Comparison of ENCODE assay signal across 8 cellular contexts in genomic region chr1:113930499-113931161, GRCh38. TPM values are rescaled to one million over a fixed set of nuclear protein-coding genes. Genes with fewer than 3 reads are reported as not detected.
DNase-seq lines count a peak whose midpoint lies in the region; ATAC-seq, FAIRE-seq and TF ChIP-seq lines count a peak whose summit lies in the region.

No MANE protein-coding gene starts in this region.

- no peaks in the 10 kb centered on the region for H3K36me3 ChIP-seq in gastrocnemius medialis

- peaks cover 51 to 54% of the 10 kb centered on the region in 2 donors for H3K4me1 ChIP-seq in gastrocnemius medialis

- no peaks in the 10 kb centered on the region for H3K27me3 ChIP-seq in gastrocnemius medialis

- intact Hi-C loops in gastrocnemius medialis (cut with DNase I; ENCODE audit: low total_unique reads): no loop called here

- peak overlapping the region; percentile 92 to 98 (median 94) for H3K27ac ChIP-seq in gastrocnemius medialis

- ATAC-seq in HG03039 (IDR thresholded peaks at IDR 0.05; ENCODE audit: unreplicated experiment) (peak; percentile 28), gastrocnemius medialis (peak in 1 of 2 donors; percentile 21)

- in situ Hi-C loops in gastrocnemius medialis (cut with MboI; ENCODE audit: low sequenced_read_pairs in 4 of 4): loop anchor here in 1 of 4 donors (10.0 kb wide), 1 partner anchor 116 kb away; the partner anchor contains the start of gene RSBN1

- FAIRE-seq in D721Med (lab: Jason Lieb, UNC): no peak

- no peak for TF ChIP-seq CTCF in gastrocnemius medialis (IDR thresholded peaks at IDR 0.05 in 4 of 5, conservative IDR thresholded peaks at IDR 0.05 in 1 of 5)
- no peak for TF ChIP-seq CTCF in D721Med (IDR thresholded peaks at IDR 0.05; ENCODE audit: insufficient read depth, missing control alignments)

- H3K9me3 ChIP-seq in gastrocnemius medialis: no peaks in the 10 kb centered on the region

- TF ChIP-seq POLR2A in gastrocnemius medialis (IDR thresholded peaks at IDR 0.05): no peak

- DNase-seq in NCI-H526 (lab: John Stamatoyannopoulos, UW): peak; percentile 14 to 47
- no peak for DNase-seq in NCI-H526 treated with DMSO at 0.1 percent for 48 hours (lab: John Stamatoyannopoulos, UW)
- DNase-seq in RPMI7951 (ENCODE audit: low read depth): peak; percentile 65
- DNase-seq in activated effector memory CD4-positive, alpha-beta T cell treated with Interleukin-2 at 50 U/mL for 16 hours: peak; percentile 51
- peak; percentile 77 for DNase-seq in glomerular visceral epithelial cell (ENCODE audit: extremely low spot score)
- no peak for DNase-seq in gastrocnemius medialis
- no peak for DNase-seq in D721Med (ENCODE audit: insufficient read length, low spot score)

- H3K4me3 ChIP-seq in gastrocnemius medialis: peak overlapping the region; percentile 86 to 98 (median 90)

RNA-seq across cellular contexts. Expression of gene HIPK1, which starts 1.5 kb away (rescaled TPM):
- total RNA-seq in RPMI7951 (2014; rRNA removed; shearing (Covaris generic)): 18.2 and 23.6 TPM in 2 replicates
- total RNA-seq in gastrocnemius medialis: 10 to 100 TPM; 54.4 to 67.6 (median 60.0) TPM

RNA-seq across cellular contexts. Expression of gene DCLRE1B, which starts 25.5 kb away (rescaled TPM):
- 15.7 and 21.5 TPM in 2 replicates for total RNA-seq in RPMI7951 (2014; rRNA removed; shearing (Covaris generic))
- total RNA-seq in gastrocnemius medialis: 1 to 10 TPM; 1.4 to 3.3 (median 1.7) TPM

RNA-seq across cellular contexts. Expression of gene AP4B1, which starts 26.0 kb away (rescaled TPM):
- total RNA-seq in RPMI7951 (2014; rRNA removed; shearing (Covaris generic)): 16.9 and 20.3 TPM in 2 replicates
- total RNA-seq in gastrocnemius medialis: 10 to 100 TPM in 1 of 4 donors, 1 to 10 TPM in 3; 6.5 to 11.2 (median 8.4) TPM

RNA-seq across cellular contexts. Expression of gene BCL2L15, which starts 43.2 kb away (rescaled TPM):
- not detected in 2 replicates for total RNA-seq in RPMI7951 (2014; rRNA removed; shearing (Covaris generic))
- under 1 TPM in 1 of 4 donors, not detected in 3; 0.32 TPM for total RNA-seq in gastrocnemius medialis

RNA-seq across cellular contexts. Expression of gene OLFML3, which starts 48.6 kb away (rescaled TPM):
- total RNA-seq in RPMI7951 (2014; rRNA removed; shearing (Covaris generic)): 9.1 and 9.7 TPM in 2 replicates
- total RNA-seq in gastrocnemius medialis: 10 to 100 TPM in 3 of 4 donors, 1 to 10 TPM in 1; 5.9 to 17.1 (median 14.0) TPM

Comparison
In these comparisons a context has a peak if more than half of its experiments do, and no peak if none do; other contexts are left out.
1. DNase-seq: peak in NCI-H526 (2 of 2), RPMI7951 (single experiment), activated effector memory CD4-positive, alpha-beta T cell treated with Interleukin-2 at 50 U/mL for 16 hours (single experiment) and glomerular visceral epithelial cell (single experiment); none in NCI-H526 treated with DMSO at 0.1 percent for 48 hours (single experiment), gastrocnemius medialis (0 of 2) and D721Med (single experiment).